In genomic region chr4:48341776-48342558, GRCh38 we compare ENCODE assay signal across 1 cellular context.
TF ChIP-seq lines count a peak whose summit lies in the region.

No MANE protein-coding gene starts in this region.

TF ChIP-seq in K562, 482 proteins besides CTCF, POLR2A, EP300 and RAD21 (continued from another document and continues in another):
- TF ChIP-seq RREB1 (CRISPR knock-in tag; IDR thresholded peaks at IDR 0.05) = no peak
- no peak for TF ChIP-seq DACH1 (IDR thresholded peaks at IDR 0.05; ENCODE audit: partially characterized antibody)
- TF ChIP-seq KDM5B (IDR thresholded peaks at IDR 0.05; ENCODE audit: insufficient replicate concordance, low read depth, low read length) = peak; percentile 52
- no peak; the same call in 1 of the 2 replicates for TF ChIP-seq XRCC5 (IDR thresholded peaks at IDR 0.05; ENCODE audit: low read depth, low read length)
- TF ChIP-seq SLC30A9 (CRISPR knock-in tag; IDR thresholded peaks at IDR 0.05) = no peak
- TF ChIP-seq GTF2E2 (tag; IDR thresholded peaks at IDR 0.05) = no peak
- TF ChIP-seq MGA (IDR thresholded peaks at IDR 0.05) = no peak
- no peak for TF ChIP-seq DNMT1 (IDR thresholded peaks at IDR 0.05)
- TF ChIP-seq ZNF274 (IDR thresholded peaks at IDR 0.05; ENCODE audit: borderline replicate concordance, low read depth, low read length) = no peak
- TF ChIP-seq PRMT5 (CRISPR knock-in tag; IDR thresholded peaks at IDR 0.05) = no peak
- TF ChIP-seq ZC3H11A (IDR thresholded peaks at IDR 0.05; ENCODE audit: low read depth, low read length) = no peak
- no peak for TF ChIP-seq FOXK1 (CRISPR knock-in tag; IDR thresholded peaks at IDR 0.05; ENCODE audit: borderline replicate concordance)
- TF ChIP-seq MCM7 (IDR thresholded peaks at IDR 0.05) = no peak
- no peak for TF ChIP-seq FOXJ2 (tag; IDR thresholded peaks at IDR 0.05)
- no peak for TF ChIP-seq U2AF2 (optimal IDR thresholded peaks at IDR 0.05; ENCODE audit: low read depth, low read length)
- TF ChIP-seq ZNF224 (CRISPR knock-in tag; IDR thresholded peaks at IDR 0.05) = 0 out of 2 replicates have a peak, but pooled peaks have one; percentile 2
- no peak for TF ChIP-seq SNRNP70 (optimal IDR thresholded peaks at IDR 0.05; ENCODE audit: low read depth, low read length)
- TF ChIP-seq ZNF12 (CRISPR knock-in tag; IDR thresholded peaks at IDR 0.05) = 0 out of 2 replicates have a peak, but pooled peaks have one; percentile 32
- TF ChIP-seq POLR3G (IDR thresholded peaks at IDR 0.05; ENCODE audit: extremely low read depth, insufficient read length, insufficient replicate concordance) = no peak
- TF ChIP-seq TEAD4 (IDR thresholded peaks at IDR 0.05; ENCODE audit: low read length) = no peak
- TF ChIP-seq TEAD4 (CRISPR knock-in tag; IDR thresholded peaks at IDR 0.05; ENCODE audit: borderline replicate concordance) = peak; percentile 44; the same call in 1 of the 2 replicates
- TF ChIP-seq ATF7 (IDR thresholded peaks at IDR 0.05) = no peak
- 0 out of 4 replicates have a peak, but pooled peaks of 1 of the 2 experiments have one; percentile 50 for TF ChIP-seq MLLT1 (IDR thresholded peaks at IDR 0.05)
- no peak for TF ChIP-seq ZBTB5 (IDR thresholded peaks at IDR 0.05)
- TF ChIP-seq ZNF717 (CRISPR knock-in tag; IDR thresholded peaks at IDR 0.05) = no peak
- TF ChIP-seq ZMIZ1 (IDR thresholded peaks at IDR 0.05; ENCODE audit: low read depth in 2 of 2, low read length in 2 of 2) = no peak
- peak; percentile 22; the same call in 1 of the 2 replicates for TF ChIP-seq TFAP4 (CRISPR knock-in tag; IDR thresholded peaks at IDR 0.05; ENCODE audit: borderline replicate concordance)
- TF ChIP-seq HDAC1 (IDR thresholded peaks at IDR 0.05) = peak in 1 of 2 experiments; percentile 40; a peak in 1 of 4 replicates
- TF ChIP-seq EHMT2 (IDR thresholded peaks at IDR 0.05) = no peak
- peak; percentile 4; the same call in 1 of the 2 replicates for TF ChIP-seq CREM (IDR thresholded peaks at IDR 0.05; ENCODE audit: low read depth)
- TF ChIP-seq ZNF146 (CRISPR knock-in tag; IDR thresholded peaks at IDR 0.05; ENCODE audit: unreplicated experiment) = no peak
- peak; percentile 44 for TF ChIP-seq HMGN3 (IDR thresholded peaks at IDR 0.05; ENCODE audit: borderline replicate concordance, extremely low read depth, insufficient read length, low read depth, low read length)
